ENCODE assay signal across 1 cellular context in genomic region chr17:8186787-8187516, GRCh38.
TF ChIP-seq lines count a peak whose summit lies in the region.

No MANE protein-coding gene starts in this region.

TF ChIP-seq in SK-N-SH treated with all-trans-retinoic acid at 6 μM for 48 hours, 23 proteins besides CTCF, POLR2A, EP300 and RAD21 (continued from another document):
- TF ChIP-seq POU6F1 (CRISPR knock-in tag; IDR thresholded peaks at IDR 0.05; ENCODE audit: borderline replicate concordance, low read depth) (no peak), ZNF8 (CRISPR knock-in tag; IDR thresholded peaks at IDR 0.05) (no peak), ISL1 (CRISPR knock-in tag; IDR thresholded peaks at IDR 0.05) (no peak), PPARA (CRISPR knock-in tag; IDR thresholded peaks at IDR 0.05; ENCODE audit: borderline replicate concordance) (no peak), ZFP30 (CRISPR knock-in tag; IDR thresholded peaks at IDR 0.05) (no peak)
